Comparison of ENCODE assay signal across 24 cellular contexts in genomic region chr21:43753439-43753799, GRCh38. TPM values are rescaled to one million over a fixed set of nuclear protein-coding genes. Genes with fewer than 3 reads are reported as not detected.
A peak's percentile ranks its signal among the peaks of the same experiment; 100 is the strongest.
DNase-seq lines count a peak whose midpoint lies in the region; ATAC-seq, FAIRE-seq and TF ChIP-seq lines count a peak whose summit lies in the region.
"Had no signal": no experiment of that assay in that cellular context is flagged by ENCODE, and none has a peak within 500 bp of the region (broad histone marks: within the 10 kb centered on the region; RNA-seq: fewer than 3 reads in every experiment).

No MANE protein-coding gene starts in this region.

- peaks cover 11% of the 10 kb centered on the region for H3K9me1 ChIP-seq in IMR-90 (ENCODE audit: insufficient read depth, low read length)

- H3K4me1 Mint-ChIP-seq in endothelial cell (ENCODE audit: unreplicated experiment): no peaks in the 10 kb centered on the region
- H3K4me1 Mint-ChIP-seq: CD4-positive, CD25-positive, alpha-beta regulatory T cell; CD8-positive, alpha-beta memory T cell; GM23338 had no signal

- H4K5ac ChIP-seq in IMR-90 (ENCODE audit: low read depth, low read length) (no peak overlapping the region), H1 (ENCODE audit: insufficient read length, low read depth, low read length) (no peak overlapping the region)

- FAIRE-seq in H1 (lab: Jason Lieb, UNC): no peak
- no peak for FAIRE-seq in GM12891 (lab: Jason Lieb, UNC)
- FAIRE-seq: A204.1, GM12892, GM18507 had no signal

- H3K23ac ChIP-seq in IMR-90 (ENCODE audit: low read depth, low read length) (no peak overlapping the region), H1 (ENCODE audit: insufficient read length) (no peak overlapping the region)

- H2BK12ac ChIP-seq in H1 (ENCODE audit: low read depth, low read length): no peak overlapping the region

- peaks cover 8 to 21% of the 10 kb centered on the region in 2 experiments; a peak in 3 of 4 replicates for H3K79me1 ChIP-seq in IMR-90 (ENCODE audit: low read depth in 1 of 2, low read length in 2 of 2)
- peaks cover 2% of the 10 kb centered on the region; the same call in 1 of the 2 replicates for H3K79me1 ChIP-seq in H1 (ENCODE audit: low read depth, low read length)

- H2BK15ac ChIP-seq in IMR-90 (ENCODE audit: low read depth, low read length) (no peak overlapping the region), H1 (ENCODE audit: low read length) (no peak overlapping the region)

- no TSS peak for BruUV-seq in IMR-90 (replicated peaks; lab: Mats Ljungman, UMichigan)

- H3K27ac ChIP-seq in IMR-90 (ENCODE audit: insufficient read depth, low read length): no peak overlapping the region
- peak overlapping the region; percentile 52 for H3K27ac ChIP-seq in SJCRH30
- H3K27ac ChIP-seq in H1 (ENCODE audit: low read depth, low read length): no peak overlapping the region

- H3K27me3 ChIP-seq in IMR-90 (ENCODE audit: control insufficient read depth, insufficient read depth, low read length) (no peaks in the 10 kb centered on the region), SJCRH30 (no peaks in the 10 kb centered on the region), H1 (replicated peaks in 1 of 4; ENCODE audit: control insufficient read depth in 3 of 4, extremely low read depth in 1 of 4, insufficient read depth in 3 of 4, low read length in 3 of 4) (no peaks in the 10 kb centered on the region)
- H3K27me3 ChIP-seq: BE2C had no signal

- dilution Hi-C loops in IMR-90 (cut with HindIII; ENCODE audit: low sequenced_read_pairs, unreplicated experiment): no loop called here

- POLR2A ChIA-PET in IMR-90 (lab: Charles Lee; ENCODE audit: unreplicated experiment): no interaction called here
- POLR2A ChIA-PET in H1 (lab: Charles Lee; ENCODE audit: partially characterized antibody): interaction anchor here (1.0 kb wide), 1 partner anchor 47 kb away, joined by 3 read pairs; no protein-coding TSS in a partner anchor

- H4K8ac ChIP-seq in IMR-90 (ENCODE audit: low read depth in 2 of 2, low read length in 2 of 2) (no peak overlapping the region), H1 (ENCODE audit: extremely low read depth, insufficient read depth, low read length) (no peak overlapping the region; the same call in 1 of the 2 replicates)

- TF ChIP-seq EP300 in H1 (IDR thresholded peaks at IDR 0.05; ENCODE audit: borderline replicate concordance in 1 of 2, low read depth in 2 of 2, low read length in 2 of 2): no peak

- no peaks in the 10 kb centered on the region for H3K9me3 Mint-ChIP-seq in endothelial cell (ENCODE audit: unreplicated experiment)
- H3K9me3 Mint-ChIP-seq: CD4-positive, CD25-positive, alpha-beta regulatory T cell; CD8-positive, alpha-beta memory T cell; GM23338; HFFc6 had no signal

- TF ChIP-seq CTCF in IMR-90 (conservative IDR thresholded peaks at IDR 0.05; ENCODE audit: low read depth, low read length) (no peak), H1 (IDR thresholded peaks at IDR 0.05; ENCODE audit: control extremely low read depth in 1 of 3, insufficient read depth in 1 of 3, low read depth in 1 of 3, low read length in 3 of 3) (no peak), endothelial cell (IDR thresholded peaks at IDR 0.05; ENCODE audit: unreplicated experiment) (no peak)

- peaks cover 5% of the 10 kb centered on the region; the same call in 1 of the 2 replicates for H3K4me1 ChIP-seq in IMR-90 (ENCODE audit: control insufficient read depth, insufficient read depth, low read length)
- peaks cover 16% of the 10 kb centered on the region for H3K4me1 ChIP-seq in SJCRH30
- H3K4me1 ChIP-seq in H1 (replicated peaks in 1 of 4; ENCODE audit: control insufficient read depth in 3 of 4, insufficient read depth in 4 of 4, low read length in 3 of 4): no peaks in the 10 kb centered on the region
- H3K4me1 ChIP-seq: BE2C had no signal

- peak overlapping the region; percentile 24 for H2AK9ac ChIP-seq in IMR-90 (replicated peaks; ENCODE audit: low read depth, low read length, poor library complexity)

- H3K36me3 ChIP-seq in IMR-90 (ENCODE audit: control insufficient read depth, insufficient read depth, low read length) (peaks cover 83% of the 10 kb centered on the region), SJCRH30 (0 out of 2 replicates have a peak, but pooled peaks cover 2% of the 10 kb centered on the region), H1 (ENCODE audit: control insufficient read depth in 2 of 4, insufficient read depth in 4 of 4, low read length in 3 of 4) (peaks cover 7 to 32% (median 20%) of the 10 kb centered on the region in 4 experiments; a peak in 7 of 8 replicates)

- H3K23me2 ChIP-seq in H1 (ENCODE audit: low read depth, low read length): no peaks in the 10 kb centered on the region

- H4K91ac ChIP-seq in IMR-90 (ENCODE audit: insufficient read depth, low read depth, low read length) (no peak overlapping the region), H1 (replicated peaks; ENCODE audit: insufficient read length, low read length) (no peak overlapping the region)

- no peaks in the 10 kb centered on the region for H3K79me2 ChIP-seq in H1 (ENCODE audit: control insufficient read depth in 1 of 2, insufficient read depth in 2 of 2, low read length in 2 of 2)

- CTCF ChIA-PET in IMR-90 (lab: Yijun Ruan, JAX) (no interaction called here), H1 (lab: Charles Lee; ENCODE audit: partially characterized antibody) (no interaction called here)

- no peak overlapping the region for H2AK5ac ChIP-seq in IMR-90 (ENCODE audit: low read depth, low read length)
- H2AK5ac ChIP-seq in H1 (ENCODE audit: low read depth, low read length): no peak overlapping the region

- no peak for ATAC-seq in IMR-90 (ENCODE audit: low read depth)
- ATAC-seq: GM23338, HCT116 had no signal

- H4K20me1 ChIP-seq in IMR-90 (ENCODE audit: insufficient read depth, low read length) (peaks cover 22% of the 10 kb centered on the region), H1 (replicated peaks in 1 of 2; ENCODE audit: control insufficient read depth in 1 of 2, insufficient read depth in 2 of 2, low read length in 2 of 2) (peaks cover 2 to 16% of the 10 kb centered on the region in 2 experiments)

- H3K4me3 ChIP-seq in IMR-90 (ENCODE audit: insufficient read depth, low read depth, low read length) (no peak overlapping the region), SJCRH30 (no peak overlapping the region), H1 (ENCODE audit: extremely low read depth in 1 of 4, insufficient read depth in 2 of 4, low read depth in 3 of 4, low read length in 4 of 4) (no peak overlapping the region)
- H3K4me3 ChIP-seq: GM23338 had no signal

- H2BK20ac ChIP-seq in IMR-90 (ENCODE audit: low read depth, low read length): no peak overlapping the region
- no peak overlapping the region for H2BK20ac ChIP-seq in H1 (ENCODE audit: low read length)

- H3K14ac ChIP-seq in IMR-90 (replicated peaks; ENCODE audit: low read depth, low read length) (no peak overlapping the region), H1 (ENCODE audit: insufficient read length) (no peak overlapping the region)

- peaks cover 9% of the 10 kb centered on the region for H3K27me3 Mint-ChIP-seq in endothelial cell (ENCODE audit: unreplicated experiment)
- H3K27me3 Mint-ChIP-seq: CD4-positive, CD25-positive, alpha-beta regulatory T cell; CD8-positive, alpha-beta memory T cell had no signal

- no peak for TF ChIP-seq RAD21 in IMR-90 (IDR thresholded peaks at IDR 0.05; ENCODE audit: low read length)
- no peak for TF ChIP-seq RAD21 in H1 (IDR thresholded peaks at IDR 0.05 in 1 of 2, conservative IDR thresholded peaks at IDR 0.05 in 1 of 2; ENCODE audit: low read depth in 2 of 2, low read length in 2 of 2)

- H2AFZ ChIP-seq in IMR-90 (replicated peaks; ENCODE audit: low read length, poor library complexity): peak overlapping the region; percentile 49
- H2AFZ ChIP-seq in H1 (ENCODE audit: low read length): no peak overlapping the region
- H2AFZ ChIP-seq: GM23338 had no signal

- peaks cover 29% of the 10 kb centered on the region for H3K36me3 Mint-ChIP-seq in endothelial cell (ENCODE audit: low read depth, unreplicated experiment)

- H3K9ac ChIP-seq in IMR-90 (ENCODE audit: low read depth, low read length): no peak overlapping the region
- no peak overlapping the region for H3K9ac ChIP-seq in H1 (replicated peaks in 1 of 4; ENCODE audit: extremely low read depth in 1 of 4, low read depth in 3 of 4, low read length in 3 of 4)

- no peak overlapping the region for H3K4ac ChIP-seq in IMR-90 (ENCODE audit: low read depth, low read length)
- H3K4ac ChIP-seq in H1 (replicated peaks; ENCODE audit: insufficient read length, low read depth, low read length): no peak overlapping the region

- no peak overlapping the region for H3K4me3 Mint-ChIP-seq in endothelial cell (ENCODE audit: unreplicated experiment)
- H3K4me3 Mint-ChIP-seq: CD4-positive, CD25-positive, alpha-beta regulatory T cell; CD8-positive, alpha-beta memory T cell; GM23338; HFFc6 had no signal

- DNase-seq in IMR-90 (no peak), SJCRH30 (no peak), H1 (ENCODE audit: low read depth in 1 of 2, low spot score in 2 of 2) (no peak), endothelial cell (ENCODE audit: low spot score) (no peak), GM12891 (ENCODE audit: insufficient read length, low spot score) (no peak)
- DNase-seq: ACHN; BE2C; C1 segment of cervical spinal cord; CD4-positive, CD25-positive, alpha-beta regulatory T cell; CD8-positive, alpha-beta memory T cell; COR-L47; DMS 273 treated with DMSO at 0.1 percent for 48 hours; DMS53; DND-41; EL; H7; HFFc6; Karpas-422; KBM-7 had no signal

- H2BK5ac ChIP-seq in IMR-90 (ENCODE audit: low read depth, low read length, poor library complexity, severe bottlenecking): no peak overlapping the region
- peak overlapping the region; percentile 6; the same call in 1 of the 2 replicates for H2BK5ac ChIP-seq in H1 (ENCODE audit: low read depth, low read length)

- in situ Hi-C loops in IMR-90 (cut with MboI; ENCODE audit: low sequenced_read_pairs): no loop called here

- no peak overlapping the region for H3K27ac Mint-ChIP-seq in endothelial cell (ENCODE audit: unreplicated experiment)
- H3K27ac Mint-ChIP-seq: CD4-positive, CD25-positive, alpha-beta regulatory T cell; GM23338; HFFc6 had no signal

- H2BK120ac ChIP-seq in IMR-90 (ENCODE audit: low read depth, low read length) (no peak overlapping the region), H1 (replicated peaks; ENCODE audit: low read depth, low read length) (no peak overlapping the region)

- H3K9me3 ChIP-seq in IMR-90 (ENCODE audit: control insufficient read depth, insufficient read depth, low read length) (no peaks in the 10 kb centered on the region), SJCRH30 (replicated peaks) (no peaks in the 10 kb centered on the region), H1 (ENCODE audit: insufficient read depth in 2 of 2, low read depth in 1 of 2, low read length in 1 of 2) (no peaks in the 10 kb centered on the region)
- H3K9me3 ChIP-seq: BE2C had no signal

- H3K18ac ChIP-seq in IMR-90 (ENCODE audit: low read depth, low read length) (no peak overlapping the region), H1 (ENCODE audit: extremely low read depth, low read length) (no peak overlapping the region)

- intact Hi-C loops in IMR-90 (cut with micrococcal nuclease): no loop called here

- H3K4me2 ChIP-seq in IMR-90 (ENCODE audit: low read depth, low read length) (no peak overlapping the region), H1 (ENCODE audit: insufficient read depth in 1 of 2, low read depth in 2 of 2, low read length in 2 of 2) (no peak overlapping the region)
- H3K4me2 ChIP-seq: GM23338 had no signal

- H3K56ac ChIP-seq in IMR-90 (ENCODE audit: extremely low read depth, insufficient read depth, low read length) (no peak overlapping the region), H1 (replicated peaks; ENCODE audit: insufficient read length, low read depth, low read length) (no peak overlapping the region)

- TF ChIP-seq POLR2A in IMR-90 (IDR thresholded peaks at IDR 0.05; ENCODE audit: low read depth, low read length) (no peak), H1 (IDR thresholded peaks at IDR 0.05; ENCODE audit: control extremely low read depth in 1 of 2, low read depth in 2 of 2, low read length in 2 of 2) (no peak), GM12891 (IDR thresholded peaks at IDR 0.05; ENCODE audit: low read depth, low read length) (no peak)

- 100% methylated on average over 6 of the region's 16 CpGs; no CpG with 5 or more reads in 1 of the 2 experiments for WGBS in IMR-90 (ENCODE audit: extremely low coverage in 2 of 2, insufficient read length in 1 of 2), 2 experiments
- 96% methylated on average over 16 of the region's 16 CpGs; no CpG with 5 or more reads in 1 of the 2 experiments for WGBS in H1 (ENCODE audit: extremely low coverage in 1 of 2, insufficient coverage in 1 of 2, insufficient read length in 1 of 2, insufficient replicate concordance in 2 of 2, low coverage in 1 of 2, low lambda C conversion rate in 2 of 2, missing lambda C conversion rate in 1 of 2), 2 experiments

RNA-seq across cellular contexts. Expression of gene CSTB, which starts 22.7 kb away (rescaled TPM):
- total RNA-seq in IMR-90 (2012; rRNA removed): 6.1 and 6.9 TPM in 2 replicates
- 71.7 and 87.4 TPM in 2 replicates for polyA plus RNA-seq in IMR-90 (2012; rRNA removed)
- 31.9 and 61.6 TPM in 2 replicates for polyA plus RNA-seq in IMR-90 (2012; cell fraction: cytosol; rRNA removed)
- polyA plus RNA-seq in IMR-90 (2012; cell fraction: nucleus; rRNA removed; ENCODE audit: low replicate concordance): 16.5 and 24.5 TPM in 2 replicates
- total RNA-seq in SJCRH30 (2014; rRNA removed; shearing (Covaris generic)): 18.7 and 19.0 TPM in 2 replicates
- 53.8 and 54.5 TPM in 2 replicates for total RNA-seq in H1 (2021; fragmentation: NEBNext Ultra II Directional; extraction: Animal tissue kit (Norgen Biotek cat#: 25700))
- polyA plus RNA-seq in H1 (2011; rRNA removed): 63.1 and 64.1 TPM in 2 replicates
- 51.1 TPM for polyA plus RNA-seq in H1 (2011; cell fraction: cytosol; rRNA removed)
- 43.7 TPM for polyA plus RNA-seq in H1 (2011; cell fraction: nucleus; rRNA removed)
- polyA plus RNA-seq in H1 (2012, experiment 1 of 2): 74.6 to 90.9 TPM (median 78.1 TPM) in 4 replicates
- 68.8 TPM for polyA plus RNA-seq in H1 (2012, experiment 2 of 2)
- 121 TPM for polyA plus RNA-seq in H1 (2013, experiment 1 of 2)
- polyA plus RNA-seq in H1 (2013, experiment 2 of 2): 128 TPM
- polyA minus RNA-seq in H1 (2011; rRNA and poly(A)+ RNA removed): 31.5 and 33.0 TPM in 2 replicates
- 17.4 TPM for polyA minus RNA-seq in H1 (2011; cell fraction: cytosol; rRNA and poly(A)+ RNA removed)
- polyA minus RNA-seq in H1 (2011; cell fraction: nucleus; rRNA and poly(A)+ RNA removed): 15.0 TPM
- total RNA-seq in endothelial cell (ENCODE audit: unreplicated experiment): 66.5 TPM
- 46.0 TPM for polyA plus RNA-seq in GM12891 (2012; ENCODE audit: low read depth, missing spikeins)

RNA-seq across cellular contexts. Expression of gene PDXK, which starts 34.5 kb away (rescaled TPM):
- 250 and 312 TPM in 2 replicates for total RNA-seq in IMR-90 (2012; rRNA removed)
- polyA plus RNA-seq in IMR-90 (2012; rRNA removed): 149 and 155 TPM in 2 replicates
- 114 and 180 TPM in 2 replicates for polyA plus RNA-seq in IMR-90 (2012; cell fraction: cytosol; rRNA removed)
- 141 and 208 TPM in 2 replicates for polyA plus RNA-seq in IMR-90 (2012; cell fraction: nucleus; rRNA removed; ENCODE audit: low replicate concordance)
- 41.5 and 46.4 TPM in 2 replicates for total RNA-seq in SJCRH30 (2014; rRNA removed; shearing (Covaris generic))
- 112 and 116 TPM in 2 replicates for total RNA-seq in H1 (2021; fragmentation: NEBNext Ultra II Directional; extraction: Animal tissue kit (Norgen Biotek cat#: 25700))
- 78.0 and 98.0 TPM in 2 replicates for polyA plus RNA-seq in H1 (2011; rRNA removed)
- 101 TPM for polyA plus RNA-seq in H1 (2011; cell fraction: cytosol; rRNA removed)
- polyA plus RNA-seq in H1 (2011; cell fraction: nucleus; rRNA removed): 89.3 TPM
- 67.6 to 101 TPM (median 96.1 TPM) in 4 replicates for polyA plus RNA-seq in H1 (2012, experiment 1 of 2)
- 57.4 TPM for polyA plus RNA-seq in H1 (2012, experiment 2 of 2)
- 51.4 TPM for polyA plus RNA-seq in H1 (2013, experiment 1 of 2)
- 46.9 TPM for polyA plus RNA-seq in H1 (2013, experiment 2 of 2)
- polyA minus RNA-seq in H1 (2011; rRNA and poly(A)+ RNA removed): 109 and 120 TPM in 2 replicates
- 67.0 TPM for polyA minus RNA-seq in H1 (2011; cell fraction: cytosol; rRNA and poly(A)+ RNA removed)
- polyA minus RNA-seq in H1 (2011; cell fraction: nucleus; rRNA and poly(A)+ RNA removed): 33.6 TPM
- total RNA-seq in endothelial cell (ENCODE audit: unreplicated experiment): 72.0 TPM
- polyA plus RNA-seq in GM12891 (2012; ENCODE audit: low read depth, missing spikeins): 49.5 TPM

RNA-seq across cellular contexts. Expression of gene RRP1, which starts 36.0 kb away (rescaled TPM):
- total RNA-seq in IMR-90 (2012; rRNA removed) (18.3 and 23.3 TPM in 2 replicates), endothelial cell (ENCODE audit: unreplicated experiment) (21.0 TPM)
- polyA plus RNA-seq in IMR-90 (2012; rRNA removed) (18.1 and 20.2 TPM in 2 replicates), H1 (2011; rRNA removed) (11.6 and 22.8 TPM in 2 replicates)
- 12.4 and 18.5 TPM in 2 replicates for polyA plus RNA-seq in IMR-90 (2012; cell fraction: cytosol; rRNA removed)
- 28.8 and 33.8 TPM in 2 replicates for polyA plus RNA-seq in IMR-90 (2012; cell fraction: nucleus; rRNA removed; ENCODE audit: low replicate concordance)
- total RNA-seq in SJCRH30 (2014; rRNA removed; shearing (Covaris generic)): 33.5 and 36.2 TPM in 2 replicates
- total RNA-seq in H1 (2021; fragmentation: NEBNext Ultra II Directional; extraction: Animal tissue kit (Norgen Biotek cat#: 25700)): 54.3 and 55.2 TPM in 2 replicates
- 30.9 TPM for polyA plus RNA-seq in H1 (2011; cell fraction: cytosol; rRNA removed)
- polyA plus RNA-seq in H1 (2011; cell fraction: nucleus; rRNA removed): 73.1 TPM
- 44.1 to 55.7 TPM (median 49.9 TPM) in 4 replicates for polyA plus RNA-seq in H1 (2012, experiment 1 of 2)
- 36.7 TPM for polyA plus RNA-seq in H1 (2012, experiment 2 of 2)
- 34.0 TPM for polyA plus RNA-seq in H1 (2013, experiment 1 of 2)
- polyA plus RNA-seq in H1 (2013, experiment 2 of 2): 32.3 TPM
- 23.5 and 28.3 TPM in 2 replicates for polyA minus RNA-seq in H1 (2011; rRNA and poly(A)+ RNA removed)
- 18.1 TPM for polyA minus RNA-seq in H1 (2011; cell fraction: cytosol; rRNA and poly(A)+ RNA removed)
- 53.8 TPM for polyA minus RNA-seq in H1 (2011; cell fraction: nucleus; rRNA and poly(A)+ RNA removed)
- 26.4 TPM for polyA plus RNA-seq in GM12891 (2012; ENCODE audit: low read depth, missing spikeins)
